ENCODE assay signal across 1 cellular context in the genomic region with DNA sequence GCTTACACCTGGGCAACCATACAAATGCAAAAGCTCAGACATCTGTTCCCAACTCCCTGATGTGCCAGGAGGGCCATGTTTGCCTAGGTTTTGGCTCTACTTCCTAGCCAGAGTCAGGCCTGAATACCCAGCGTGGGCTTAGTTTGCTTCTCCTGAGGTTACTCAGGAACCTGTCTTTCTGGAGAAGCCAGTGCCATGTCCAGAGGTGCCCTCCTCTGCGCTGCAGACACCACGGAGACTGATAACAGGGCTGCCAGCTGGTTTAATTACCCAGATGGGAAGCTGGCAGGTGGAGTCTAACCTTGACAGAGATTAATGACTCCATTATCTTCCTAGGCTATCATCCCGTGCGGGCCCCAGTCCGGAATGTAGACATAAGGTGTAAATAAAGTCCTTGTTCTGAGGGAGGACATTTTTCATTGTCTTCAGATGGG.
TF ChIP-seq lines count a peak whose summit lies in the region.

No MANE protein-coding gene starts in this region.

TF ChIP-seq in SK-N-SH, 30 proteins besides CTCF, POLR2A, EP300 and RAD21 (continued from another document):
- TF ChIP-seq, protein P1, sequence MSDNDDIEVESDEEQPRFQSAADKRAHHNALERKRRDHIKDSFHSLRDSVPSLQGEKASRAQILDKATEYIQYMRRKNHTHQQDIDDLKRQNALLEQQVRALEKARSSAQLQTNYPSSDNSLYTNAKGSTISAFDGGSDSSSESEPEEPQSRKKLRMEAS (IDR thresholded peaks at IDR 0.05; ENCODE audit: low read depth): no peak
- TF ChIP-seq, protein P2, sequence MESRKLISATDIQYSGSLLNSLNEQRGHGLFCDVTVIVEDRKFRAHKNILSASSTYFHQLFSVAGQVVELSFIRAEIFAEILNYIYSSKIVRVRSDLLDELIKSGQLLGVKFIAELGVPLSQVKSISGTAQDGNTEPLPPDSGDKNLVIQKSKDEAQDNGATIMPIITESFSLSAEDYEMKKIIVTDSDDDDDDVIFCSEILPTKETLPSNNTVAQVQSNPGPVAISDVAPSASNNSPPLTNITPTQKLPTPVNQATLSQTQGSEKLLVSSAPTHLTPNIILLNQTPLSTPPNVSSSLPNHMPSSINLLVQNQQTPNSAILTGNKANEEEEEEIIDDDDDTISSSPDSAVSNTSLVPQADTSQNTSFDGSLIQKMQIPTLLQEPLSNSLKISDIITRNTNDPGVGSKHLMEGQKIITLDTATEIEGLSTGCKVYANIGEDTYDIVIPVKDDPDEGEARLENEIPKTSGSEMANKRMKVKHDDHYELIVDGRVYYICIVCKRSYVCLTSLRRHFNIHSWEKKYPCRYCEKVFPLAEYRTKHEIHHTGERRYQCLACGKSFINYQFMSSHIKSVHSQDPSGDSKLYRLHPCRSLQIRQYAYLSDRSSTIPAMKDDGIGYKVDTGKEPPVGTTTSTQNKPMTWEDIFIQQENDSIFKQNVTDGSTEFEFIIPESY (IDR thresholded peaks at IDR 0.05; ENCODE audit: borderline replicate concordance, low read depth): no peak
- TF ChIP-seq RFX5 (IDR thresholded peaks at IDR 0.05; ENCODE audit: low read length): no peak
- TF ChIP-seq RCOR1 (IDR thresholded peaks at IDR 0.05; ENCODE audit: low read length): no peak
- TF ChIP-seq NFIC (IDR thresholded peaks at IDR 0.05; ENCODE audit: borderline replicate concordance): no peak
